Comparison of ENCODE assay signal across 17 cellular contexts in the genomic region with DNA sequence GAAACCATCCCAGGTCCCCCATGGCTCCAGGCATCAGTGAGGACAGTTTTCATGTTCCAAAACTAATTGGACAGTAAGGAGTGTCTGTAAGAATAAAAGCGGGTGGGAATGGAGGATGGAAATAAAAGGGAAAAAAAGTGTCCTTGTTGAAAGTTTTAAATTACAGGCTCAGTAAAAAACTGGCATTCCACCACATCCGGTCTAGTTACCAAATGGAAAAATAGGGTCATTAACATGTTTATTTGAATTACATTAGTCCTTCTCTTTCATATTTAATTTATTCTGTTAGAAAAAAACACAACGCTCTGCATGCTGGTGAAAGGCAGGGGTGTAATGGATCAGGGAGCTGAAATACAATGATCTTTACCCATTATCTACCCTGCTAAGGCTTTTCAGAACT.
DNase-seq lines count a peak whose midpoint lies in the region; ATAC-seq, FAIRE-seq and TF ChIP-seq lines count a peak whose summit lies in the region.
"Had no signal": no experiment of that assay in that cellular context is flagged by ENCODE, and none has a peak within 500 bp of the region (broad histone marks: within the 10 kb centered on the region; RNA-seq: fewer than 3 reads in every experiment).

No MANE protein-coding gene starts in this region.

- H2AK5ac ChIP-seq in H1 (ENCODE audit: low read depth, low read length), result no peak overlapping the region

- H3K27me3 ChIP-seq in A673 (replicated peaks; ENCODE audit: insufficient read depth, low read depth, low read length, poor library complexity), result no peaks in the 10 kb centered on the region
- no peaks in the 10 kb centered on the region for H3K27me3 ChIP-seq in HUES64 (ENCODE audit: insufficient read depth, low read length)
- H3K27me3 ChIP-seq in H1 (replicated peaks in 1 of 4; ENCODE audit: control insufficient read depth in 3 of 4, extremely low read depth in 1 of 4, insufficient read depth in 3 of 4, low read length in 3 of 4), result no peaks in the 10 kb centered on the region
- no peaks in the 10 kb centered on the region for H3K27me3 ChIP-seq in CD8-positive, alpha-beta T cell (ENCODE audit: insufficient read depth, low read length)
- H3K27me3 ChIP-seq: BE2C had no signal

- TF ChIP-seq CTCF in A673 (conservative IDR thresholded peaks at IDR 0.05; ENCODE audit: low read depth, low read length) (no peak), H1 (IDR thresholded peaks at IDR 0.05; ENCODE audit: control extremely low read depth in 1 of 3, insufficient read depth in 1 of 3, low read depth in 1 of 3, low read length in 3 of 3) (no peak), nephron (IDR thresholded peaks at IDR 0.05; ENCODE audit: unreplicated experiment in 3 of 3) (no peak)
- no peak for TF ChIP-seq CTCF in CD8-positive, alpha-beta T cell (IDR thresholded peaks at IDR 0.05)

- no peak overlapping the region for H3K4ac ChIP-seq in H1 (replicated peaks; ENCODE audit: insufficient read length, low read depth, low read length)

- POLR2A ChIA-PET in A673 (lab: Charles Lee; ENCODE audit: low non-redundant PET) (no interaction called here), H1 (lab: Charles Lee; ENCODE audit: partially characterized antibody) (no interaction called here)
- POLR2A ChIA-PET in CD8-positive, alpha-beta T cell (lab: Charles Lee), result no interaction called here

- ATAC-seq in GM18867 (IDR thresholded peaks at IDR 0.05; ENCODE audit: unreplicated experiment), result no peak
- ATAC-seq in HG02885 (IDR thresholded peaks at IDR 0.05; ENCODE audit: poor library complexity, unreplicated experiment), result no peak
- ATAC-seq in CD8-positive, alpha-beta T cell, result no peak

- 0 out of 2 replicates have a peak overlapping the region, but pooled peaks have one; percentile 38 for H2BK20ac ChIP-seq in H1 (ENCODE audit: low read length)

- H4K20me1 ChIP-seq in H1 (replicated peaks in 1 of 2; ENCODE audit: control insufficient read depth in 1 of 2, insufficient read depth in 2 of 2, low read length in 2 of 2), result no peaks in the 10 kb centered on the region

- no peak overlapping the region for H2BK15ac ChIP-seq in H1 (ENCODE audit: low read length)

- H3K23ac ChIP-seq in H1 (ENCODE audit: insufficient read length), result no peak overlapping the region

- FAIRE-seq in H1 (lab: Jason Lieb, UNC), result no peak
- FAIRE-seq: colon, HTR-8/SVneo had no signal

- BruUV-seq in A673 (replicated peaks; lab: Mats Ljungman, UMichigan), result no TSS peak

- no peak overlapping the region for H4K5ac ChIP-seq in H1 (ENCODE audit: insufficient read length, low read depth, low read length)

- WGBS in HUES64, result 80% methylated on average over 1 of the region's 3 CpGs
- WGBS in H1 (ENCODE audit: extremely low coverage in 1 of 2, insufficient coverage in 1 of 2, insufficient read length in 1 of 2, insufficient replicate concordance in 2 of 2, low coverage in 1 of 2, low lambda C conversion rate in 2 of 2, missing lambda C conversion rate in 1 of 2), 2 experiments, result 46% methylated on average over 3 of the region's 3 CpGs; no CpG with 5 or more reads in 1 of the 2 experiments

- H3K36me3 Mint-ChIP-seq in nephron (ENCODE audit: low read depth), result no peaks in the 10 kb centered on the region
- H3K36me3 Mint-ChIP-seq in CD8-positive, alpha-beta T cell, result no peaks in the 10 kb centered on the region

- peak overlapping the region; percentile 21 to 78 (median 39) for H3K27ac Mint-ChIP-seq in nephron
- no peak overlapping the region for H3K27ac Mint-ChIP-seq in CD8-positive, alpha-beta T cell

- peaks cover 55% of the 10 kb centered on the region for H3K4me1 Mint-ChIP-seq in nephron
- peaks cover 7% of the 10 kb centered on the region for H3K4me1 Mint-ChIP-seq in CD8-positive, alpha-beta T cell (ENCODE audit: low read depth)

- TF ChIP-seq RAD21 in H1 (IDR thresholded peaks at IDR 0.05 in 1 of 2, conservative IDR thresholded peaks at IDR 0.05 in 1 of 2; ENCODE audit: low read depth in 2 of 2, low read length in 2 of 2), result no peak

- peak overlapping the region; percentile 53; the same call in 1 of the 2 replicates for H2BK5ac ChIP-seq in H1 (ENCODE audit: low read depth, low read length)

- H4K8ac ChIP-seq in H1 (ENCODE audit: extremely low read depth, insufficient read depth, low read length), result no peak overlapping the region

- no peaks in the 10 kb centered on the region for H3K9me3 Mint-ChIP-seq in nephron
- no peaks in the 10 kb centered on the region for H3K9me3 Mint-ChIP-seq in CD8-positive, alpha-beta T cell
- H3K9me3 Mint-ChIP-seq: nephron progenitor cell had no signal

- no peak for TF ChIP-seq EP300 in H1 (IDR thresholded peaks at IDR 0.05; ENCODE audit: borderline replicate concordance in 1 of 2, low read depth in 2 of 2, low read length in 2 of 2)

- no peak overlapping the region for H2BK120ac ChIP-seq in H1 (replicated peaks; ENCODE audit: low read depth, low read length)

- H3K4me2 ChIP-seq in H1 (ENCODE audit: insufficient read depth in 1 of 2, low read depth in 2 of 2, low read length in 2 of 2), result peak overlapping the region; percentile 40 to 43; a peak in 2 of 4 replicates

- H3K18ac ChIP-seq in H1 (ENCODE audit: extremely low read depth, low read length), result no peak overlapping the region

- peak overlapping the region; percentile 86 for H3K27ac ChIP-seq in A673 (ENCODE audit: low read depth, low read length, poor library complexity, severe bottlenecking)
- H3K27ac ChIP-seq in HUES64 (ENCODE audit: low read depth, low read length), result peak overlapping the region; percentile 29; the same call in 1 of the 2 replicates
- H3K27ac ChIP-seq in H1 (ENCODE audit: low read depth, low read length), result no peak overlapping the region
- no peak overlapping the region for H3K27ac ChIP-seq in CD8-positive, alpha-beta T cell (ENCODE audit: low read depth, low read length)

- H3K23me2 ChIP-seq in H1 (ENCODE audit: low read depth, low read length), result no peaks in the 10 kb centered on the region

- H3K9me3 ChIP-seq in A673 (ENCODE audit: low read depth, low read length, poor library complexity, severe bottlenecking) (no peaks in the 10 kb centered on the region), HUES64 (ENCODE audit: insufficient read depth, low read depth, low read length) (no peaks in the 10 kb centered on the region), H1 (ENCODE audit: insufficient read depth in 2 of 2, low read depth in 1 of 2, low read length in 1 of 2) (no peaks in the 10 kb centered on the region)
- H3K9me3 ChIP-seq in CD8-positive, alpha-beta T cell (ENCODE audit: low read length), result no peaks in the 10 kb centered on the region
- H3K9me3 ChIP-seq: BE2C had no signal

- intact Hi-C loops in A673 (cut with micrococcal nuclease; ENCODE audit: unreplicated experiment), result loop anchor here (5.0 to 10.0 kb wide), 3 partner anchors 36 to 1424 kb away; no protein-coding TSS in a partner anchor
- intact Hi-C loops in CD8-positive, alpha-beta T cell (cut with DNase I, micrococcal nuclease), result loop anchor here in 1 of 2 experiments (10.0 kb wide), 1 partner anchor 676 kb away; no protein-coding TSS in a partner anchor

- no peak overlapping the region for H3K56ac ChIP-seq in H1 (replicated peaks; ENCODE audit: insufficient read length, low read depth, low read length)

- H3K36me3 ChIP-seq in A673 (ENCODE audit: insufficient read depth, low read length, poor library complexity, severe bottlenecking) (no peaks in the 10 kb centered on the region), HUES64 (ENCODE audit: insufficient read depth, low read length) (no peaks in the 10 kb centered on the region), H1 (ENCODE audit: control insufficient read depth in 2 of 4, insufficient read depth in 4 of 4, low read length in 3 of 4) (no peaks in the 10 kb centered on the region)
- H3K36me3 ChIP-seq in CD8-positive, alpha-beta T cell (ENCODE audit: insufficient read depth, low read length), result no peaks in the 10 kb centered on the region
- H3K36me3 ChIP-seq: BE2C had no signal

- H3K9ac ChIP-seq in HUES64 (ENCODE audit: low read depth, low read length) (no peak overlapping the region), H1 (replicated peaks in 1 of 4; ENCODE audit: extremely low read depth in 1 of 4, low read depth in 3 of 4, low read length in 3 of 4) (no peak overlapping the region; a peak in 1 of 7 replicates)

- peak overlapping the region; percentile 88; the same call in 1 of the 2 replicates for H2BK12ac ChIP-seq in H1 (ENCODE audit: low read depth, low read length)

- H3K79me2 ChIP-seq in H1 (ENCODE audit: control insufficient read depth in 1 of 2, insufficient read depth in 2 of 2, low read length in 2 of 2), result no peaks in the 10 kb centered on the region

- no peak overlapping the region for H2AFZ ChIP-seq in H1 (ENCODE audit: low read length)

- CTCF ChIA-PET in A673 (lab: Charles Lee) (interaction anchor here (1.0 to 1.4 kb wide), 3 partner anchors 7 to 36 kb away, joined by 3 to 4 read pairs (median 4); no protein-coding TSS in a partner anchor), H1 (lab: Charles Lee; ENCODE audit: partially characterized antibody) (interaction anchor here (1.1 to 4.4 kb wide), 4 partner anchors 7 to 120 kb away, joined by 3 to 39 read pairs (median 16); no protein-coding TSS in a partner anchor)
- CTCF ChIA-PET in CD8-positive, alpha-beta T cell (lab: Charles Lee), result no interaction called here

- no peak overlapping the region for H3K14ac ChIP-seq in H1 (ENCODE audit: insufficient read length)

- H3K4me3 ChIP-seq in A673 (ENCODE audit: low read depth, low read length, poor library complexity, severe bottlenecking), result peak overlapping the region; percentile 20
- no peak overlapping the region; the same call in 1 of the 2 replicates for H3K4me3 ChIP-seq in HUES64 (ENCODE audit: low read length)
- H3K4me3 ChIP-seq in H1 (ENCODE audit: extremely low read depth in 1 of 4, insufficient read depth in 2 of 4, low read depth in 3 of 4, low read length in 4 of 4), result no peak overlapping the region; a peak in 1 of 8 replicates
- H3K4me3 ChIP-seq in CD8-positive, alpha-beta T cell (ENCODE audit: low read depth, low read length), result no peak overlapping the region

- no peak for TF ChIP-seq POLR2A in H1 (IDR thresholded peaks at IDR 0.05; ENCODE audit: control extremely low read depth in 1 of 2, low read depth in 2 of 2, low read length in 2 of 2)

- no peaks in the 10 kb centered on the region for H3K27me3 Mint-ChIP-seq in nephron (ENCODE audit: low read depth)
- H3K27me3 Mint-ChIP-seq in CD8-positive, alpha-beta T cell (ENCODE audit: low read depth), result no peaks in the 10 kb centered on the region

- H3K4me3 Mint-ChIP-seq in nephron, result no peak overlapping the region
- no peak overlapping the region for H3K4me3 Mint-ChIP-seq in CD8-positive, alpha-beta T cell
- H3K4me3 Mint-ChIP-seq: nephron progenitor cell had no signal

- no peaks in the 10 kb centered on the region for H3K79me1 ChIP-seq in H1 (ENCODE audit: low read depth, low read length)

- DNase-seq in A673 (ENCODE audit: low spot score), result peak; percentile 89
- no peak for DNase-seq in H1 (ENCODE audit: low read depth in 1 of 2, low spot score in 2 of 2)
- DNase-seq in GM19240 (ENCODE audit: insufficient read length, low spot score), result no peak
- DNase-seq in CD8-positive, alpha-beta T cell, result no peak
- DNase-seq: activated CD8-positive, alpha-beta memory T cell treated with anti-CD3 and anti-CD28 coated beads, Interleukin-2, amount 50 U/mL, for 48 hours; BE2C; hypothalamus; NCI-H2029 treated with DMSO at 0.1 percent for 48 hours; nephron progenitor cell; OCI-M1; T-helper 9 cell had no signal

- no peak overlapping the region for H4K91ac ChIP-seq in H1 (replicated peaks; ENCODE audit: insufficient read length, low read length)

- peaks cover 79% of the 10 kb centered on the region for H3K4me1 ChIP-seq in A673 (ENCODE audit: insufficient read depth, low read length, poor library complexity, severe bottlenecking)
- H3K4me1 ChIP-seq in HUES64 (ENCODE audit: insufficient read depth, low read length), result peaks cover 53% of the 10 kb centered on the region
- H3K4me1 ChIP-seq in H1 (replicated peaks in 1 of 4; ENCODE audit: control insufficient read depth in 3 of 4, insufficient read depth in 4 of 4, low read length in 3 of 4), result peaks cover 1 to 25% (median 15%) of the 10 kb centered on the region in 4 experiments; a peak in 5 of 7 replicates
- H3K4me1 ChIP-seq in CD8-positive, alpha-beta T cell (ENCODE audit: insufficient read depth, low read length), result no peaks in the 10 kb centered on the region

Comparison
In these comparisons a context has a peak if more than half of its experiments do, and no peak if none do; other contexts are left out.
1. H3K27ac ChIP-seq: peak in A673 (single experiment) and HUES64 (single experiment); none in H1 (single experiment) and CD8-positive, alpha-beta T cell (single experiment).